8 cellular contexts compared by ENCODE assay signal in the genomic region with DNA sequence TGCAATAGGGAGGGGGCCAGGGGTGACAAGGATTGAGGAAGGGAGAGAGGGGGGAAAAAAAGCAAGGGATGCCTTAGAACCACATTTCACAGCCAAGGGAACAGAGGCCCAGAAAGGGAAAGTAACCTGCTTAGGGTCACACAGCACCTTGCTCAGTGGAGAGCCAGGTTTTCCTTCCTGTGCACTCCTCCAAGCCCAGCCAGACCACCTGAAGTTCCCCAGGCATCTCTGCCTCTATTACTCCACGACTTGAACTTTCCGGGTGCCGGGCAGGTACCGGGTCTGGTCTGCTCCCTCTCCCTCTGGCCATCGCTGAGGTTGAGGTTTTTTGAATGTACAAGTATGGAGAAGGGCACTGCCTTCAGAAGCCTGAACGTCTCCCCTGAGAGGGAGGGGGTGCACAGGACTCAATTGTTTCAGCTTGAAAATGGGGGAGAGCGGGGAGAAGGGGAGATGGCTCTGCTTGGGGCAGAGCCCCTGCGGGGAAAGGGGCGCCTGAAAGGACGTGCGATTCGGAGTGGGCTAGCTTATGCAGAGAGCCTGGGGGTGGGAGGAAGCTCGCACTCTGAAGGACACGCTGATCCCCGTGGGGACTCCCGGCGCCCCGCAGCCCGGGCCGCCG. TPM values are rescaled to one million over a fixed set of nuclear protein-coding genes. Genes with fewer than 3 reads are reported as not detected.
DNase-seq lines count a peak whose midpoint lies in the region; ATAC-seq and TF ChIP-seq lines count a peak whose summit lies in the region.

No MANE protein-coding gene starts in this region.

- H3K36me3 Mint-ChIP-seq in natural killer cell, result no peaks in the 10 kb centered on the region

- ATAC-seq in HG03159 (IDR thresholded peaks at IDR 0.05; ENCODE audit: unreplicated experiment), result peak; percentile 14
- no peak for ATAC-seq in natural killer cell
- no peak for ATAC-seq in GM21515 (IDR thresholded peaks at IDR 0.05; ENCODE audit: unreplicated experiment)

- peak overlapping the region; percentile 91 for H3K4me3 ChIP-seq in choroid plexus epithelial cell (ENCODE audit: low read depth, low read length)

- no peaks in the 10 kb centered on the region for H3K9me3 Mint-ChIP-seq in natural killer cell

- H3K4me3 Mint-ChIP-seq in natural killer cell, result peak overlapping the region; percentile 97

- H3K27me3 Mint-ChIP-seq in natural killer cell (ENCODE audit: low read depth in 2 of 2), result peaks cover 0 to under 1% of the 10 kb centered on the region in 2 donors

- intact Hi-C loops in natural killer cell (cut with micrococcal nuclease), result no loop called here

- TF ChIP-seq CTCF in C4-2B (conservative IDR thresholded peaks at IDR 0.05) (no peak), choroid plexus epithelial cell (conservative IDR thresholded peaks at IDR 0.05; ENCODE audit: low read depth, low read length) (no peak), natural killer cell (IDR thresholded peaks at IDR 0.05) (no peak), GM13977 (IDR thresholded peaks at IDR 0.05; ENCODE audit: extremely low read depth, insufficient read depth, missing control alignments) (no peak)

- peaks cover 26 to 45% of the 10 kb centered on the region in 2 donors for H3K4me1 Mint-ChIP-seq in natural killer cell

- in situ Hi-C loops in GM13977 (cut with MboI; ENCODE audit: low pct_unique_long_range_greater_than_20kb, low sequenced_read_pairs, unreplicated experiment), result no loop called here

- H3K27ac ChIP-seq in C4-2B, result peak overlapping the region; percentile 55; the same call in 1 of the 2 replicates

- H3K27ac Mint-ChIP-seq in natural killer cell, result peak overlapping the region; percentile 84 to 96

- DNase-seq in choroid plexus epithelial cell (ENCODE audit: low read depth) (no peak), natural killer cell (no peak), GM13977 (ENCODE audit: low spot score) (no peak), globus pallidus (ENCODE audit: low spot score) (no peak)
- DNase-seq in activated CD4-positive, alpha-beta T cell treated with anti-CD3 and anti-CD28 coated beads for 48 hours, result no peak

RNA-seq across cellular contexts. Expression of gene SERPINH1, which starts 0.5 kb away (rescaled TPM):
- total RNA-seq in natural killer cell, result 1 to 10 TPM; 5.4 to 8.8 (median 7.2) TPM

RNA-seq across cellular contexts. Expression of gene GDPD5, which starts 35.8 kb away (rescaled TPM):
- total RNA-seq in natural killer cell, result 10 to 100 TPM; 49.7 to 95.2 (median 60.2) TPM
